7 cellular contexts compared by ENCODE assay signal in the genomic region with DNA sequence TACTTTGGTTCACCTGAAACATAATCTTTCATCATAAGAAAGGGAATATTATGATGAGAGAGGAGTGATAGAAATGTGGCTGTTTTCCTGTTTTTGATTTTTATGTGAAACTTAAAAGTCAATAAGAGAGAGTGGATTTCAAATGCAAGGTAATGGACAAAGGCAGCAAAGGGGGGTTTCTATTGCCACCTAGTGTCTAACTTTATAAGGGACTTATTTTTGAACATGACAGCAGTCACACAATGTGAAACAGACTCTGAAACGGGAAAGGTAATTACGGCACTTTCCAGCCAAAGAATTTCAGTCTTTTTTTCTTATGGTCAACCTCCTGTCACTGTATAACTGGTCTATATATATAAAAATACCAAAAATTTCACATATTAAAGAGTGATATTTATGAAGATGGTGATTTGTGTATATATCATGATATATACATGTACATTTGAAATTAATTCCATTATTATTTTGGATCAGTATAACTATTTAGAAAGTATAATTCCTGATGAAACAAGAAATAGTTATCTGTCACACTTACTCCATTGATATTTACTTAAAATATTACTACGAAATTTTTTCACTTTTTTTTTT.
A peak's percentile ranks its signal among the peaks of the same experiment; 100 is the strongest.
DNase-seq lines count a peak whose midpoint lies in the region; ATAC-seq, FAIRE-seq and TF ChIP-seq lines count a peak whose summit lies in the region.

No MANE protein-coding gene starts in this region.

- 3 to 4% methylated on average over 3 of the region's 3 CpGs for WGBS in pancreas, 2 donors

- peak; percentile 58 for DNase-seq in GM23338 (ENCODE audit: low spot score)
- peak; percentile 79 for DNase-seq in RKO (ENCODE audit: low spot score)
- DNase-seq in fibroblast of gingiva (ENCODE audit: low read depth) = peak; percentile 29
- no peak for DNase-seq in pancreas
- DNase-seq in GM19240 (ENCODE audit: insufficient read length, low spot score) = no peak

- H3F3A ChIP-seq in GM23338 (replicated peaks; ENCODE audit: low read depth) = no peaks in the 10 kb centered on the region

- no peaks in the 10 kb centered on the region for H3K9me2 ChIP-seq in GM23338 (ENCODE audit: insufficient read depth)

- ATAC-seq in GM23338 (peak; percentile 56), pancreas (peak in 3 of 4 donors; percentile 81 to 84 (median 82))

- no peak overlapping the region for H3K27ac ChIP-seq in GM23338 (ENCODE audit: low read depth)
- H3K27ac ChIP-seq in pancreas = no peak overlapping the region

- H3K79me2 ChIP-seq in GM23338 (replicated peaks; ENCODE audit: insufficient read depth) = no peaks in the 10 kb centered on the region

- no peak overlapping the region for H3K4me2 ChIP-seq in GM23338

- H3K36me3 ChIP-seq in GM23338 (ENCODE audit: insufficient read depth) = no peaks in the 10 kb centered on the region
- H3K36me3 ChIP-seq in pancreas = no peaks in the 10 kb centered on the region

- peak; percentile 64 for TF ChIP-seq RAD21 in Ishikawa (IDR thresholded peaks at IDR 0.05; ENCODE audit: low read depth)

- TF ChIP-seq EP300 in Ishikawa (IDR thresholded peaks at IDR 0.05; ENCODE audit: borderline replicate concordance) = no peak

- H3K36me3 Mint-ChIP-seq in GM23338 (ENCODE audit: low read depth) = no peaks in the 10 kb centered on the region

- intact Hi-C loops in pancreas (cut with DNase I) = no loop called here

- H2AFZ ChIP-seq in GM23338 = no peak overlapping the region

- H3K4me3 ChIP-seq in GM23338 (no peak overlapping the region), pancreas (no peak overlapping the region)

- no peaks in the 10 kb centered on the region for H3K9me3 ChIP-seq in pancreas

- H3K27ac Mint-ChIP-seq in GM23338 = no peak overlapping the region

- H3K4me3 Mint-ChIP-seq in GM23338 = no peak overlapping the region

- H3K27me3 Mint-ChIP-seq in GM23338 (ENCODE audit: insufficient read depth, low read depth, poor library complexity) = peaks cover 3% of the 10 kb centered on the region

- H3K27me3 ChIP-seq in GM23338 (ENCODE audit: insufficient read depth) (no peaks in the 10 kb centered on the region), pancreas (peaks cover 0 to 8% (median 1%) of the 10 kb centered on the region in 4 donors)

- H4K20me1 ChIP-seq in GM23338 (replicated peaks; ENCODE audit: insufficient read depth) = no peaks in the 10 kb centered on the region

- no peaks in the 10 kb centered on the region for H3K9me3 Mint-ChIP-seq in GM23338

- peak; percentile 89 for FAIRE-seq in pancreas (lab: Jason Lieb, UNC)

- H3K4me1 ChIP-seq in GM23338 (ENCODE audit: insufficient read depth) (peaks cover 3% of the 10 kb centered on the region; the same call in 1 of the 2 replicates), pancreas (no peaks in the 10 kb centered on the region)

- peaks cover 14% of the 10 kb centered on the region; the same call in 2 of the 3 replicates for H3K4me1 Mint-ChIP-seq in GM23338

- TF ChIP-seq CTCF in GM12873 (IDR thresholded peaks at IDR 0.05; ENCODE audit: insufficient read depth, low read depth, low read length, missing control alignments) = peak; percentile 69
- TF ChIP-seq CTCF in GM23338 (conservative IDR thresholded peaks at IDR 0.05; ENCODE audit: low read depth in 2 of 2) = peak; percentile 67 to 71
- peak in 2 of 4 donors; percentile 48 to 54 for TF ChIP-seq CTCF in pancreas (IDR thresholded peaks at IDR 0.05)

TF ChIP-seq in GM23338, 12 proteins besides CTCF, POLR2A, EP300 and RAD21 (continues in another document):
- TF ChIP-seq EZH2phosphoT487 (IDR thresholded peaks at IDR 0.05; ENCODE audit: unreplicated experiment) (no peak), ZNF114 (CRISPR knock-in tag; IDR thresholded peaks at IDR 0.05) (no peak), ZNF331 (CRISPR knock-in tag; IDR thresholded peaks at IDR 0.05; ENCODE audit: low read depth) (no peak), ETS1 (IDR thresholded peaks at IDR 0.05) (no peak), NANOG (IDR thresholded peaks at IDR 0.05; ENCODE audit: borderline replicate concordance) (no peak), CREB1 (CRISPR knock-in tag; IDR thresholded peaks at IDR 0.05; ENCODE audit: low read depth) (no peak), JUNB (IDR thresholded peaks at IDR 0.05; ENCODE audit: unreplicated experiment) (no peak), EZH2 (IDR thresholded peaks at IDR 0.05; ENCODE audit: low read depth, unreplicated experiment) (no peak)
- TF ChIP-seq, protein P1, sequence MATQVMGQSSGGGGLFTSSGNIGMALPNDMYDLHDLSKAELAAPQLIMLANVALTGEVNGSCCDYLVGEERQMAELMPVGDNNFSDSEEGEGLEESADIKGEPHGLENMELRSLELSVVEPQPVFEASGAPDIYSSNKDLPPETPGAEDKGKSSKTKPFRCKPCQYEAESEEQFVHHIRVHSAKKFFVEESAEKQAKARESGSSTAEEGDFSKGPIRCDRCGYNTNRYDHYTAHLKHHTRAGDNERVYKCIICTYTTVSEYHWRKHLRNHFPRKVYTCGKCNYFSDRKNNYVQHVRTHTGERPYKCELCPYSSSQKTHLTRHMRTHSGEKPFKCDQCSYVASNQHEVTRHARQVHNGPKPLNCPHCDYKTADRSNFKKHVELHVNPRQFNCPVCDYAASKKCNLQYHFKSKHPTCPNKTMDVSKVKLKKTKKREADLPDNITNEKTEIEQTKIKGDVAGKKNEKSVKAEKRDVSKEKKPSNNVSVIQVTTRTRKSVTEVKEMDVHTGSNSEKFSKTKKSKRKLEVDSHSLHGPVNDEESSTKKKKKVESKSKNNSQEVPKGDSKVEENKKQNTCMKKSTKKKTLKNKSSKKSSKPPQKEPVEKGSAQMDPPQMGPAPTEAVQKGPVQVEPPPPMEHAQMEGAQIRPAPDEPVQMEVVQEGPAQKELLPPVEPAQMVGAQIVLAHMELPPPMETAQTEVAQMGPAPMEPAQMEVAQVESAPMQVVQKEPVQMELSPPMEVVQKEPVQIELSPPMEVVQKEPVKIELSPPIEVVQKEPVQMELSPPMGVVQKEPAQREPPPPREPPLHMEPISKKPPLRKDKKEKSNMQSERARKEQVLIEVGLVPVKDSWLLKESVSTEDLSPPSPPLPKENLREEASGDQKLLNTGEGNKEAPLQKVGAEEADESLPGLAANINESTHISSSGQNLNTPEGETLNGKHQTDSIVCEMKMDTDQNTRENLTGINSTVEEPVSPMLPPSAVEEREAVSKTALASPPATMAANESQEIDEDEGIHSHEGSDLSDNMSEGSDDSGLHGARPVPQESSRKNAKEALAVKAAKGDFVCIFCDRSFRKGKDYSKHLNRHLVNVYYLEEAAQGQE (IDR thresholded peaks at IDR 0.05; ENCODE audit: unreplicated experiment) = no peak

TF ChIP-seq in Ishikawa, 13 proteins besides CTCF, POLR2A, EP300 and RAD21:
- TF ChIP-seq FOXM1 (IDR thresholded peaks at IDR 0.05; ENCODE audit: borderline replicate concordance, low read depth) (no peak), CREB1 (IDR thresholded peaks at IDR 0.05; ENCODE audit: low read depth) (no peak), TEAD4 (IDR thresholded peaks at IDR 0.05) (no peak), TCF12 (IDR thresholded peaks at IDR 0.05; ENCODE audit: low read depth) (no peak)
- TF ChIP-seq, protein P1 (IDR thresholded peaks at IDR 0.05; ENCODE audit: low read depth) = no peak
- TF ChIP-seq, protein P2, sequence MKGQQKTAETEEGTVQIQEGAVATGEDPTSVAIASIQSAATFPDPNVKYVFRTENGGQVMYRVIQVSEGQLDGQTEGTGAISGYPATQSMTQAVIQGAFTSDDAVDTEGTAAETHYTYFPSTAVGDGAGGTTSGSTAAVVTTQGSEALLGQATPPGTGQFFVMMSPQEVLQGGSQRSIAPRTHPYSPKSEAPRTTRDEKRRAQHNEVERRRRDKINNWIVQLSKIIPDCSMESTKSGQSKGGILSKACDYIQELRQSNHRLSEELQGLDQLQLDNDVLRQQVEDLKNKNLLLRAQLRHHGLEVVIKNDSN (IDR thresholded peaks at IDR 0.05) = no peak
TF ChIP-seq in Ishikawa: peak in this region for 0.

Comparison
In these comparisons a context has a peak if more than half of its experiments do, and no peak if none do; other contexts are left out.
1. DNase-seq: peak in GM23338 (single experiment), RKO (single experiment) and fibroblast of gingiva (single experiment); none in pancreas (0 of 6) and GM19240 (single experiment).